In genomic region chrX:77953300-77953699, GRCh38 we compare ENCODE assay signal across 21 cellular contexts. TPM values are rescaled to one million over a fixed set of nuclear protein-coding genes. Genes with fewer than 3 reads are reported as not detected.
A peak's percentile ranks its signal among the peaks of the same experiment; 100 is the strongest.
DNase-seq lines count a peak whose midpoint lies in the region; ATAC-seq, FAIRE-seq and TF ChIP-seq lines count a peak whose summit lies in the region.
"Had no signal": no experiment of that assay in that cellular context is flagged by ENCODE, and none has a peak within 500 bp of the region (broad histone marks: within the 10 kb centered on the region; RNA-seq: fewer than 3 reads in every experiment).

No MANE protein-coding gene starts in this region.

- H3K4me2 ChIP-seq in K562 (ENCODE audit: insufficient read depth, low read length) (peak overlapping the region; percentile 15; the same call in 1 of the 2 replicates), mesenchymal stem cell (ENCODE audit: low read length, poor library complexity, severe bottlenecking) (no peak overlapping the region)
- H3K4me2 ChIP-seq: SK-N-SH had no signal

- intact Hi-C loops in K562 (cut with micrococcal nuclease) (loop anchor here (5.0 kb wide), 1 partner anchor 36 kb away; no protein-coding TSS in a partner anchor), natural killer cell (cut with micrococcal nuclease) (no loop called here)

- no peaks in the 10 kb centered on the region; the same call in 1 of the 2 replicates for H3K9me3 ChIP-seq in K562 (replicated peaks; ENCODE audit: control insufficient read depth, insufficient read depth, low read depth, low read length)
- peaks cover 4% of the 10 kb centered on the region for H3K9me3 ChIP-seq in mesenchymal stem cell (ENCODE audit: control insufficient read depth, low read length)
- H3K9me3 ChIP-seq: SK-N-SH, upper lobe of left lung had no signal

- no peak overlapping the region for H3K18ac ChIP-seq in mesenchymal stem cell (ENCODE audit: low read depth in 1 of 2, low read length in 2 of 2)

- no peak overlapping the region for H2BK5ac ChIP-seq in mesenchymal stem cell (ENCODE audit: low read depth, low read length, poor library complexity, severe bottlenecking)

- H2BK12ac ChIP-seq in mesenchymal stem cell (ENCODE audit: low read length in 2 of 2) = no peak overlapping the region

- no peaks in the 10 kb centered on the region for H3K79me1 ChIP-seq in mesenchymal stem cell (replicated peaks; ENCODE audit: low read length, poor library complexity, severe bottlenecking)

- H3K9ac ChIP-seq in K562 (ENCODE audit: insufficient read depth in 1 of 2, low read depth in 2 of 2, low read length in 2 of 2) (no peak overlapping the region; a peak in 1 of 4 replicates), mesenchymal stem cell (ENCODE audit: low read length) (no peak overlapping the region)
- H3K9ac ChIP-seq: SK-N-SH had no signal

- no peaks in the 10 kb centered on the region; a peak in 1 of 5 replicates for H3K4me1 ChIP-seq in K562 (replicated peaks in 1 of 2; ENCODE audit: control insufficient read depth in 2 of 2, insufficient read depth in 2 of 2, low read length in 2 of 2)
- H3K4me1 ChIP-seq in mesenchymal stem cell (ENCODE audit: control insufficient read depth, insufficient read depth, low read depth, low read length) = no peaks in the 10 kb centered on the region

- POLR2A ChIA-PET in K562 (lab: Yijun Ruan, JAX) = interaction anchor here (1.0 to 1.3 kb wide), 4 partner anchors 9 to 36 kb away, joined by 3 to 4 read pairs (median 3); no protein-coding TSS in a partner anchor

- H3K36me3 Mint-ChIP-seq in natural killer cell = no peaks in the 10 kb centered on the region

- peak; percentile 84 for FAIRE-seq in GM12892 (lab: Jason Lieb, UNC)
- FAIRE-seq in K562 (lab: Jason Lieb, UNC) = peak; percentile 69

- TF ChIP-seq EP300 in K562 (IDR thresholded peaks at IDR 0.05; ENCODE audit: low read length) = no peak

- TF ChIP-seq CTCF in NB4 (IDR thresholded peaks at IDR 0.05; ENCODE audit: low read depth, low read length) (no peak), K562 (IDR thresholded peaks at IDR 0.05 in 2 of 3, conservative IDR thresholded peaks at IDR 0.05 in 1 of 3; ENCODE audit: insufficient read depth in 2 of 3, low read depth in 1 of 3, low read length in 3 of 3) (no peak), natural killer cell (IDR thresholded peaks at IDR 0.05) (no peak)

- WGBS in K562 (ENCODE audit: insufficient coverage, low coverage, missing lambda C conversion rate) = 0% methylated on average over 1 of the region's 1 CpG
- no CpG with 5 or more reads among the region's 1 CpG for WGBS in mesenchymal stem cell

- no peak overlapping the region for H3K23ac ChIP-seq in mesenchymal stem cell (ENCODE audit: low read length in 2 of 2)

- peak overlapping the region; percentile 34 for H3K27ac ChIP-seq in K562 (ENCODE audit: extremely low read depth, low read depth, low read length)
- H3K27ac ChIP-seq in mesenchymal stem cell (ENCODE audit: low read length, poor library complexity, severe bottlenecking) = peak overlapping the region; percentile 26
- H3K27ac ChIP-seq: heart right ventricle, right atrium auricular region, upper lobe of left lung had no signal

- DNase-seq in GM12892 (ENCODE audit: insufficient read length) (no peak), NB4 (ENCODE audit: low read depth) (peak; percentile 7), K562 (ENCODE audit: extremely low read depth in 1 of 4, low spot score in 3 of 4) (no peak), mesenchymal stem cell (no peak), COR-L47 (lab: John Stamatoyannopoulos, UW) (no peak), natural killer cell (no peak)
- DNase-seq: activated CD4-positive, alpha-beta T cell treated with anti-CD3 and anti-CD28 coated beads for 1 hour; heart right ventricle; NCI-H187; NCI-H446; occipital lobe; SK-N-SH; stimulated activated CD8-positive, alpha-beta memory T cell treated with anti-CD3 and anti-CD28 coated beads, Interleukin-4, amount 100 ng/mL, for 48 hours; upper lobe of left lung had no signal

- H3K4me3 ChIP-seq in NB4 (ENCODE audit: low read depth, low read length) (no peak overlapping the region), K562 (no peak overlapping the region), mesenchymal stem cell (ENCODE audit: insufficient read depth in 1 of 2, low read depth in 1 of 2, low read length in 2 of 2) (no peak overlapping the region)
- H3K4me3 ChIP-seq: heart right ventricle, right atrium auricular region, upper lobe of left lung had no signal

- no peaks in the 10 kb centered on the region for H3K9me1 ChIP-seq in K562 (ENCODE audit: control insufficient read depth, insufficient read depth, low read length)

- H3K4me1 Mint-ChIP-seq in natural killer cell = peaks cover 23 to 25% of the 10 kb centered on the region in 2 donors

- no peak overlapping the region for H3K4ac ChIP-seq in mesenchymal stem cell (ENCODE audit: low read depth in 1 of 2, low read length in 2 of 2)

- H4K20me1 ChIP-seq in K562 (replicated peaks; ENCODE audit: control insufficient read depth, insufficient read depth, low read length) = no peaks in the 10 kb centered on the region

- H2AK5ac ChIP-seq in mesenchymal stem cell (ENCODE audit: low read length, severe bottlenecking) = no peak overlapping the region

- peaks cover 0 to 2% of the 10 kb centered on the region in 2 donors for H3K9me3 Mint-ChIP-seq in natural killer cell

- TF ChIP-seq POLR2A in GM12892 (IDR thresholded peaks at IDR 0.05; ENCODE audit: low read depth, low read length) = no peak
- no peak for TF ChIP-seq POLR2A in NB4 (IDR thresholded peaks at IDR 0.05; ENCODE audit: extremely low read depth, insufficient read length)
- no peak for TF ChIP-seq POLR2A in K562 (conservative IDR thresholded peaks at IDR 0.05)

- H3K4me3 Mint-ChIP-seq in natural killer cell = no peak overlapping the region
- H3K4me3 Mint-ChIP-seq: activated naive CD8-positive, alpha-beta T cell had no signal

- no peak overlapping the region for H3K14ac ChIP-seq in mesenchymal stem cell (ENCODE audit: low read length in 2 of 2)

- no peak overlapping the region for H4K8ac ChIP-seq in mesenchymal stem cell (ENCODE audit: low read length)

- H2BK120ac ChIP-seq in mesenchymal stem cell (ENCODE audit: low read depth, low read length) = no peak overlapping the region

- in situ Hi-C loops in K562 (cut with MboI) = no loop called here

- no TSS peak for BruUV-seq in K562 (replicated peaks; lab: Mats Ljungman, UMichigan)

- no peak overlapping the region for H3K27ac Mint-ChIP-seq in natural killer cell
- H3K27ac Mint-ChIP-seq: activated naive CD8-positive, alpha-beta T cell had no signal

- peaks cover 82% of the 10 kb centered on the region for H3K79me2 ChIP-seq in K562 (ENCODE audit: control insufficient read depth, insufficient read depth, low read length)

- H4K91ac ChIP-seq in mesenchymal stem cell (ENCODE audit: low read length) = no peak overlapping the region

- ATAC-seq in K562 = peak; percentile 71
- ATAC-seq in GM21515 (IDR thresholded peaks at IDR 0.05; ENCODE audit: unreplicated experiment) = no peak
- ATAC-seq in GM19395 (IDR thresholded peaks at IDR 0.05; ENCODE audit: unreplicated experiment) = no peak
- ATAC-seq in natural killer cell = no peak
- ATAC-seq: heart right ventricle had no signal

- no peak for TF ChIP-seq RAD21 in K562 (CRISPR knock-in tag; conservative IDR thresholded peaks at IDR 0.05 in 1 of 2, IDR thresholded peaks at IDR 0.05 in 1 of 2)

- CTCF ChIA-PET in K562 (lab: Yijun Ruan, JAX; ENCODE audit: low intra/inter-chr PET ratio) = interaction anchor here (0.6 kb wide), 1 partner anchor 212 kb away, joined by 3 read pairs; no protein-coding TSS in a partner anchor

- no peak overlapping the region for H2BK15ac ChIP-seq in mesenchymal stem cell (ENCODE audit: low read depth, poor library complexity, severe bottlenecking)

- H3K36me3 ChIP-seq in K562 (ENCODE audit: control insufficient read depth, insufficient read depth, low read length) (no peaks in the 10 kb centered on the region; the same call in 2 of the 3 replicates), mesenchymal stem cell (ENCODE audit: control insufficient read depth in 1 of 2, insufficient read depth in 2 of 2, low read depth in 1 of 2, low read length in 2 of 2) (no peaks in the 10 kb centered on the region)
- H3K36me3 ChIP-seq: heart right ventricle, right atrium auricular region, upper lobe of left lung had no signal

- H3K27me3 Mint-ChIP-seq in natural killer cell (ENCODE audit: low read depth in 2 of 2) = no peaks in the 10 kb centered on the region
- H3K27me3 Mint-ChIP-seq: activated naive CD8-positive, alpha-beta T cell had no signal

- H3K27me3 ChIP-seq in K562 (ENCODE audit: control insufficient read depth in 2 of 2, insufficient read depth in 2 of 2, low read length in 2 of 2) (no peaks in the 10 kb centered on the region), mesenchymal stem cell (ENCODE audit: control insufficient read depth in 1 of 2, insufficient read depth in 1 of 2, low read length in 2 of 2) (no peaks in the 10 kb centered on the region)
- H3K27me3 ChIP-seq: heart right ventricle, right atrium auricular region, upper lobe of left lung had no signal

- H2AFZ ChIP-seq in K562 (ENCODE audit: low read depth, low read length) = no peak overlapping the region
- H2AFZ ChIP-seq in mesenchymal stem cell (ENCODE audit: low read depth, low read length) = no peak overlapping the region

RNA-seq across cellular contexts. Expression of gene PGAM4, which starts 16.1 kb away (rescaled TPM):
- not detected for polyA plus RNA-seq in GM12892 (2012; ENCODE audit: missing spikeins)
- total RNA-seq in K562 (2011; cell fraction: chromatin; rRNA removed; ENCODE audit: low replicate concordance) = not detected in 2 replicates
- not detected in 2 replicates for total RNA-seq in K562 (2011; cell fraction: nucleolus; rRNA removed)
- total RNA-seq in K562 (2011; cell fraction: nucleoplasm; rRNA removed) = not detected in 2 replicates
- total RNA-seq in K562 (2014; rRNA removed) (not detected in 2 replicates), K562 (2014; rRNA removed; fragmentation: Illumina TruSeq; extraction: Trizol) (0.32 and 0.55 TPM in 2 replicates), K562 (2015; rRNA removed; fragmentation: Illumina TruSeq; extraction: Trizol) (not detected in 2 replicates), K562 (2021) (not detected in 2 replicates), natural killer cell (not detected)
- polyA plus RNA-seq in K562 (2011; rRNA removed) (0.72 and 0.75 TPM in 2 replicates), K562 (2014; fragmentation: Illumina TruSeq; extraction: Trizol) (not detected in 2 replicates), K562 (2014; fragmentation: Nextera tagmentation; extraction: Ambion mirVana) (not detected), K562 (2014; rRNA removed) (not detected in 2 replicates)
- polyA plus RNA-seq in K562 (2011; cell fraction: cytosol; rRNA removed) = 0.59 and 0.92 TPM in 2 replicates
- not detected in 2 replicates for polyA plus RNA-seq in K562 (2011; cell fraction: nucleus; rRNA removed)
- 0.19 TPM in 1 of 2 replicates, not detected in the other for polyA plus RNA-seq in K562 (2012)
- not detected in 2 replicates for polyA minus RNA-seq in K562 (2011; rRNA and poly(A)+ RNA removed)
- polyA minus RNA-seq in K562 (2011; cell fraction: cytosol; rRNA and poly(A)+ RNA removed) = not detected in 2 replicates
- not detected in 2 replicates for polyA minus RNA-seq in K562 (2011; cell fraction: nucleus; rRNA and poly(A)+ RNA removed)
- not detected for polyA plus RNA-seq in mesenchymal stem cell (2013, experiment 1 of 2)
- not detected for polyA plus RNA-seq in mesenchymal stem cell (2013, experiment 2 of 2)
- total RNA-seq: heart right ventricle, lower leg skin, MCF 10A, occipital lobe, right atrium auricular region, RPMI7951 had no signal
- polyA plus RNA-seq: heart right ventricle, SK-N-SH had no signal

RNA-seq across cellular contexts. Expression of gene ATP7A, which starts 42.8 kb away (rescaled TPM):
- polyA plus RNA-seq in GM12892 (2012; ENCODE audit: missing spikeins) = 6.8 TPM
- 41.1 and 107 TPM in 2 replicates for total RNA-seq in K562 (2011; cell fraction: chromatin; rRNA removed; ENCODE audit: low replicate concordance)
- total RNA-seq in K562 (2011; cell fraction: nucleolus; rRNA removed) = 20.2 and 29.7 TPM in 2 replicates
- total RNA-seq in K562 (2011; cell fraction: nucleoplasm; rRNA removed) = 63.8 and 93.5 TPM in 2 replicates
- total RNA-seq in K562 (2014; rRNA removed) (9.5 and 10.0 TPM in 2 replicates), K562 (2014; rRNA removed; fragmentation: Illumina TruSeq; extraction: Trizol) (19.8 and 21.6 TPM in 2 replicates), K562 (2015; rRNA removed; fragmentation: Illumina TruSeq; extraction: Trizol) (12.3 TPM in 2 replicates), K562 (2021) (13.4 and 14.8 TPM in 2 replicates), natural killer cell (10 to 100 TPM; 18.8 to 24.3 (median 21.5) TPM)
- polyA plus RNA-seq in K562 (2011; rRNA removed) (17.4 and 22.7 TPM in 2 replicates), K562 (2014; fragmentation: Illumina TruSeq; extraction: Trizol) (9.5 and 11.6 TPM in 2 replicates), K562 (2014; fragmentation: Nextera tagmentation; extraction: Ambion mirVana) (1 to 10 TPM; 7.8 to 9.2 TPM), K562 (2014; rRNA removed) (7.3 and 8.2 TPM in 2 replicates)
- polyA plus RNA-seq in K562 (2011; cell fraction: cytosol; rRNA removed) = 5.8 and 11.6 TPM in 2 replicates
- polyA plus RNA-seq in K562 (2011; cell fraction: nucleus; rRNA removed) = 7.9 and 11.6 TPM in 2 replicates
- polyA plus RNA-seq in K562 (2012) = 5.2 and 6.5 TPM in 2 replicates
- 73.5 and 78.1 TPM in 2 replicates for polyA minus RNA-seq in K562 (2011; rRNA and poly(A)+ RNA removed)
- polyA minus RNA-seq in K562 (2011; cell fraction: cytosol; rRNA and poly(A)+ RNA removed) = 21.2 and 23.1 TPM in 2 replicates
- polyA minus RNA-seq in K562 (2011; cell fraction: nucleus; rRNA and poly(A)+ RNA removed) = 15.1 and 28.5 TPM in 2 replicates
- 8.7 TPM for polyA plus RNA-seq in mesenchymal stem cell (2013, experiment 1 of 2)
- polyA plus RNA-seq in mesenchymal stem cell (2013, experiment 2 of 2) = 8.9 TPM

RNA-seq across cellular contexts. Expression of gene COX7B, which starts 54.0 kb away (rescaled TPM):
- 757 TPM for polyA plus RNA-seq in GM12892 (2012; ENCODE audit: missing spikeins)
- 130 and 149 TPM in 2 replicates for total RNA-seq in K562 (2011; cell fraction: chromatin; rRNA removed; ENCODE audit: low replicate concordance)
- 128 and 174 TPM in 2 replicates for total RNA-seq in K562 (2011; cell fraction: nucleolus; rRNA removed)
- 188 and 195 TPM in 2 replicates for total RNA-seq in K562 (2011; cell fraction: nucleoplasm; rRNA removed)
- 577 and 694 TPM in 2 replicates for total RNA-seq in K562 (2014; rRNA removed)
- total RNA-seq in K562 (2014; rRNA removed; fragmentation: Illumina TruSeq; extraction: Trizol) = 1,307 and 1,325 TPM in 2 replicates
- 976 and 1,056 TPM in 2 replicates for total RNA-seq in K562 (2015; rRNA removed; fragmentation: Illumina TruSeq; extraction: Trizol)
- total RNA-seq in K562 (2021) = 549 and 655 TPM in 2 replicates
- polyA plus RNA-seq in K562 (2011; rRNA removed) = 2,285 and 2,612 TPM in 2 replicates
- 1,573 and 2,417 TPM in 2 replicates for polyA plus RNA-seq in K562 (2011; cell fraction: cytosol; rRNA removed)
- 356 and 864 TPM in 2 replicates for polyA plus RNA-seq in K562 (2011; cell fraction: nucleus; rRNA removed)
- 580 and 1,031 TPM in 2 replicates for polyA plus RNA-seq in K562 (2012)
- polyA plus RNA-seq in K562 (2014; fragmentation: Illumina TruSeq; extraction: Trizol) = 1,072 and 1,120 TPM in 2 replicates
- polyA plus RNA-seq in K562 (2014; fragmentation: Nextera tagmentation; extraction: Ambion mirVana) = 1,000 to 10,000 TPM; 2,613 to 2,891 TPM
- 1,602 and 1,756 TPM in 2 replicates for polyA plus RNA-seq in K562 (2014; rRNA removed)
- 631 and 748 TPM in 2 replicates for polyA minus RNA-seq in K562 (2011; rRNA and poly(A)+ RNA removed)
- polyA minus RNA-seq in K562 (2011; cell fraction: cytosol; rRNA and poly(A)+ RNA removed) = 157 and 174 TPM in 2 replicates
- polyA minus RNA-seq in K562 (2011; cell fraction: nucleus; rRNA and poly(A)+ RNA removed) = 26.4 and 77.2 TPM in 2 replicates
- 470 TPM for polyA plus RNA-seq in mesenchymal stem cell (2013, experiment 1 of 2)
- polyA plus RNA-seq in mesenchymal stem cell (2013, experiment 2 of 2) = 478 TPM
- total RNA-seq in natural killer cell = 100 to 1,000 TPM; 133 to 168 (median 136) TPM

RNA-seq across cellular contexts. Expression of gene MAGT1, which starts 58.1 kb away (rescaled TPM):
- 32.6 TPM for polyA plus RNA-seq in GM12892 (2012; ENCODE audit: missing spikeins)
- total RNA-seq in K562 (2011; cell fraction: chromatin; rRNA removed; ENCODE audit: low replicate concordance) = 83.9 and 96.5 TPM in 2 replicates
- total RNA-seq in K562 (2011; cell fraction: nucleolus; rRNA removed) = 52.0 and 84.7 TPM in 2 replicates
- 86.7 and 126 TPM in 2 replicates for total RNA-seq in K562 (2011; cell fraction: nucleoplasm; rRNA removed)
- total RNA-seq in K562 (2014; rRNA removed) = 26.8 and 46.2 TPM in 2 replicates
- total RNA-seq in K562 (2014; rRNA removed; fragmentation: Illumina TruSeq; extraction: Trizol) = 35.4 and 37.8 TPM in 2 replicates
- total RNA-seq in K562 (2015; rRNA removed; fragmentation: Illumina TruSeq; extraction: Trizol) = 28.7 and 29.4 TPM in 2 replicates
- 21.8 and 21.9 TPM in 2 replicates for total RNA-seq in K562 (2021)
- polyA plus RNA-seq in K562 (2011; rRNA removed) = 26.1 and 34.9 TPM in 2 replicates
- 11.2 and 17.7 TPM in 2 replicates for polyA plus RNA-seq in K562 (2011; cell fraction: cytosol; rRNA removed)
- 9.2 and 9.5 TPM in 2 replicates for polyA plus RNA-seq in K562 (2011; cell fraction: nucleus; rRNA removed)
- 26.6 and 34.6 TPM in 2 replicates for polyA plus RNA-seq in K562 (2012)
- 25.0 and 28.8 TPM in 2 replicates for polyA plus RNA-seq in K562 (2014; fragmentation: Illumina TruSeq; extraction: Trizol)
- polyA plus RNA-seq in K562 (2014; fragmentation: Nextera tagmentation; extraction: Ambion mirVana) = 10 to 100 TPM; 19.0 to 23.1 TPM
- polyA plus RNA-seq in K562 (2014; rRNA removed) = 15.5 and 16.5 TPM in 2 replicates
- 115 and 116 TPM in 2 replicates for polyA minus RNA-seq in K562 (2011; rRNA and poly(A)+ RNA removed)
- 28.0 and 38.1 TPM in 2 replicates for polyA minus RNA-seq in K562 (2011; cell fraction: cytosol; rRNA and poly(A)+ RNA removed)
- 13.3 and 22.0 TPM in 2 replicates for polyA minus RNA-seq in K562 (2011; cell fraction: nucleus; rRNA and poly(A)+ RNA removed)
- polyA plus RNA-seq in mesenchymal stem cell (2013, experiment 1 of 2) = 64.9 TPM
- polyA plus RNA-seq in mesenchymal stem cell (2013, experiment 2 of 2) = 66.8 TPM
- 10 to 100 TPM; 46.7 to 59.5 (median 51.8) TPM for total RNA-seq in natural killer cell
